In the genomic region with DNA sequence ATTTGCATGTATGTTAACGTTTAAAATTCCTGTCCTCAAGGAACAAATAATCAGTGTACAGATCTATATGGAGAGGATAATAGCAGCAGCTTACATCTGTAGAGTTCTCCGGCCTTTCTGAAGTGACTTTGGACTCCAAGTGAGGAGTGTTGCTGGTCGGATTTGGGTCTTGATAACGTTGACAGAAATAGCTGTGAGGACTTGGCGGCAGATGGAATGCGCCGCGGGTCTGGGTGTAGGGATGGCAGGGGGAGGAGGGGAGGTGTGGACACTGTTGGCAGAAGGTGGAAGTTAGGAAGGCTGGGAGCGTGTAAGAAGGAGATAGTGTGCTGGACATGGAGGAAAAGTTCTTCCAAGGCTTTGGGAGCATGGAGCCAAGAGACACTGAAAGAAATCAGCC, we compare ENCODE assay signal across 1 cellular context.
TF ChIP-seq lines count a peak whose summit lies in the region.

No MANE protein-coding gene starts in this region.

TF ChIP-seq in HepG2, 621 proteins besides CTCF, POLR2A, EP300 and RAD21 (continued from another document):
- TF ChIP-seq, protein P1, sequence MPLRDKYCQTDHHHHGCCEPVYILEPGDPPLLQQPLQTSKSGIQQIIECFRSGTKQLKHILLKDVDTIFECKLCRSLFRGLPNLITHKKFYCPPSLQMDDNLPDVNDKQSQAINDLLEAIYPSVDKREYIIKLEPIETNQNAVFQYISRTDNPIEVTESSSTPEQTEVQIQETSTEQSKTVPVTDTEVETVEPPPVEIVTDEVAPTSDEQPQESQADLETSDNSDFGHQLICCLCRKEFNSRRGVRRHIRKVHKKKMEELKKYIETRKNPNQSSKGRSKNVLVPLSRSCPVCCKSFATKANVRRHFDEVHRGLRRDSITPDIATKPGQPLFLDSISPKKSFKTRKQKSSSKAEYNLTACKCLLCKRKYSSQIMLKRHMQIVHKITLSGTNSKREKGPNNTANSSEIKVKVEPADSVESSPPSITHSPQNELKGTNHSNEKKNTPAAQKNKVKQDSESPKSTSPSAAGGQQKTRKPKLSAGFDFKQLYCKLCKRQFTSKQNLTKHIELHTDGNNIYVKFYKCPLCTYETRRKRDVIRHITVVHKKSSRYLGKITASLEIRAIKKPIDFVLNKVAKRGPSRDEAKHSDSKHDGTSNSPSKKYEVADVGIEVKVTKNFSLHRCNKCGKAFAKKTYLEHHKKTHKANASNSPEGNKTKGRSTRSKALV (CRISPR knock-in tag; IDR thresholded peaks at IDR 0.05), result no peak
- TF ChIP-seq JUN (CRISPR knock-in tag; IDR thresholded peaks at IDR 0.05) (no peak), GATA4 (IDR thresholded peaks at IDR 0.05; ENCODE audit: borderline replicate concordance, low read depth) (no peak), ZSCAN21 (CRISPR knock-in tag; IDR thresholded peaks at IDR 0.05; ENCODE audit: borderline replicate concordance) (no peak)
- TF ChIP-seq, protein P2, sequence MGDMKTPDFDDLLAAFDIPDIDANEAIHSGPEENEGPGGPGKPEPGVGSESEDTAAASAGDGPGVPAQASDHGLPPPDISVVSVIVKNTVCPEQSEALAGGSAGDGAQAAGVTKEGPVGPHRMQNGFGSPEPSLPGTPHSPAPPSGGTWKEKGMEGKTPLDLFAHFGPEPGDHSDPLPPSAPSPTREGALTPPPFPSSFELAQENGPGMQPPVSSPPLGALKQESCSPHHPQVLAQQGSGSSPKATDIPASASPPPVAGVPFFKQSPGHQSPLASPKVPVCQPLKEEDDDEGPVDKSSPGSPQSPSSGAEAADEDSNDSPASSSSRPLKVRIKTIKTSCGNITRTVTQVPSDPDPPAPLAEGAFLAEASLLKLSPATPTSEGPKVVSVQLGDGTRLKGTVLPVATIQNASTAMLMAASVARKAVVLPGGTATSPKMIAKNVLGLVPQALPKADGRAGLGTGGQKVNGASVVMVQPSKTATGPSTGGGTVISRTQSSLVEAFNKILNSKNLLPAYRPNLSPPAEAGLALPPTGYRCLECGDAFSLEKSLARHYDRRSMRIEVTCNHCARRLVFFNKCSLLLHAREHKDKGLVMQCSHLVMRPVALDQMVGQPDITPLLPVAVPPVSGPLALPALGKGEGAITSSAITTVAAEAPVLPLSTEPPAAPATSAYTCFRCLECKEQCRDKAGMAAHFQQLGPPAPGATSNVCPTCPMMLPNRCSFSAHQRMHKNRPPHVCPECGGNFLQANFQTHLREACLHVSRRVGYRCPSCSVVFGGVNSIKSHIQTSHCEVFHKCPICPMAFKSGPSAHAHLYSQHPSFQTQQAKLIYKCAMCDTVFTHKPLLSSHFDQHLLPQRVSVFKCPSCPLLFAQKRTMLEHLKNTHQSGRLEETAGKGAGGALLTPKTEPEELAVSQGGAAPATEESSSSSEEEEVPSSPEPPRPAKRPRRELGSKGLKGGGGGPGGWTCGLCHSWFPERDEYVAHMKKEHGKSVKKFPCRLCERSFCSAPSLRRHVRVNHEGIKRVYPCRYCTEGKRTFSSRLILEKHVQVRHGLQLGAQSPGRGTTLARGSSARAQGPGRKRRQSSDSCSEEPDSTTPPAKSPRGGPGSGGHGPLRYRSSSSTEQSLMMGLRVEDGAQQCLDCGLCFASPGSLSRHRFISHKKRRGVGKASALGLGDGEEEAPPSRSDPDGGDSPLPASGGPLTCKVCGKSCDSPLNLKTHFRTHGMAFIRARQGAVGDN (CRISPR knock-in tag; IDR thresholded peaks at IDR 0.05), result no peak
